ENCODE assay signal across 18 cellular contexts in the genomic region with DNA sequence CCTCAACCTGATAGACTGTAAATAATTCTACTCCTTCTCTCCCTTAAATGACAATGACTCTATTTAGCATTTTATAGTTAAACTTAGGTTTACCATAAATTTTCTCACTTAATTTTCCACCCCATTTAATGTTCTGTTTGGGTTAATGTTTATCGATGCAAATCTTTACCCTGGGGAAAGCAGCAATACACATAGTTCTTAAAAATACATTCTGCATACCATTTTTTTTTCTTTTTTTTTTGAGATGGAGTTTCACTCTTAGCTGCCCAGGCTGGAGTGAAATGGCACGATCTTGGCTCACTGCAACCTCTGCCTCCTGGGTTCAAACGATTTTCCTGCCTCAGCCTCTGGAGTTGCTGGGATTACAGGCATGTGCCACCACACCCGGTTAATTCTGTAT.
"Had no signal": no experiment of that assay in that cellular context is flagged by ENCODE, and none has a peak within 500 bp of the region (broad histone marks: within the 10 kb centered on the region; RNA-seq: fewer than 3 reads in every experiment).

No MANE protein-coding gene starts in this region.

- H3K4me3 ChIP-seq: cardiac muscle cell, gastrocnemius medialis, heart right ventricle, tibial nerve, vagina had no signal

- H3K4me1 ChIP-seq: parathyroid adenoma had no signal

- H3K4me3 Mint-ChIP-seq: activated CD4-positive, alpha-beta memory T cell treated with anti-CD3 and anti-CD28 coated beads, Interleukin-2, amount 10 ng/mL, durations not matched to agents 7 days and 5 days; activated naive CD4-positive, alpha-beta T cell treated with anti-CD3 and anti-CD28 coated beads, Interleukin-2, amount 50 U/mL, for 24 hours; naive B cell; stimulated activated memory B cell treated with anti-CD40 and anti-IgM and Interleukin-4, amounts not matched to agents 10 μg/mL and 1 μg/mL and 100 μg/mL, for 72 hours; WTC11 had no signal

- H3K27ac ChIP-seq: cardiac muscle cell, gastrocnemius medialis, heart right ventricle, parathyroid adenoma, tibial nerve, vagina had no signal

- DNase-seq: activated CD4-positive, alpha-beta memory T cell treated with anti-CD3 and anti-CD28 coated beads, Interleukin-2, amount 10 ng/mL, durations not matched to agents 7 days and 5 days; activated CD4-positive, alpha-beta T cell treated with anti-CD3 and anti-CD28 coated beads for 4 hours; activated effector memory CD4-positive, alpha-beta T cell treated with anti-CD3 and anti-CD28 coated beads, Interleukin-2, amount 50 U/mL, for 16 hours; activated T-cell treated with anti-CD3 and anti-CD28 coated beads, Interleukin-2, amount 50 U/mL, for 48 hours; erythroblast; gastrocnemius medialis; heart right ventricle; naive B cell; stimulated activated CD4-positive, alpha-beta T cell treated with anti-CD3 and anti-CD28 coated beads, Interleukin-2, amount 100 ng/mL, for 48 hours; substantia nigra had no signal

- H3K27me3 ChIP-seq: cardiac muscle cell, gastrocnemius medialis, heart right ventricle, tibial nerve, vagina had no signal

- H3K27ac Mint-ChIP-seq: activated CD4-positive, alpha-beta memory T cell treated with anti-CD3 and anti-CD28 coated beads, Interleukin-2, amount 10 ng/mL, durations not matched to agents 7 days and 5 days; activated naive CD4-positive, alpha-beta T cell treated with anti-CD3 and anti-CD28 coated beads, Interleukin-2, amount 50 U/mL, for 24 hours; stimulated activated memory B cell treated with anti-CD40 and anti-IgM and Interleukin-4, amounts not matched to agents 10 μg/mL and 1 μg/mL and 100 μg/mL, for 72 hours; WTC11 had no signal

- H3K9ac ChIP-seq: parathyroid adenoma had no signal

- H3K27me3 Mint-ChIP-seq: activated CD4-positive, alpha-beta memory T cell treated with anti-CD3 and anti-CD28 coated beads, Interleukin-2, amount 10 ng/mL, durations not matched to agents 7 days and 5 days; activated naive CD4-positive, alpha-beta T cell treated with anti-CD3 and anti-CD28 coated beads, Interleukin-2, amount 50 U/mL, for 24 hours; naive B cell; stimulated activated memory B cell treated with anti-CD40 and anti-IgM and Interleukin-4, amounts not matched to agents 10 μg/mL and 1 μg/mL and 100 μg/mL, for 72 hours had no signal

- H3K36me3 ChIP-seq: cardiac muscle cell, gastrocnemius medialis, vagina had no signal

- ATAC-seq: gastrocnemius medialis; heart right ventricle; left lobe of liver; stimulated activated memory B cell treated with anti-CD40 and anti-IgM and Interleukin-4, amounts not matched to agents 10 μg/mL and 1 μg/mL and 100 μg/mL, for 72 hours; WTC11 had no signal

- H2AFZ ChIP-seq: parathyroid adenoma had no signal

- H3K9me3 ChIP-seq: gastrocnemius medialis, vagina had no signal
